ENCODE assay signal across 11 cellular contexts in genomic region chr2:226489765-226490164, GRCh38.
DNase-seq lines count a peak whose midpoint lies in the region; ATAC-seq and TF ChIP-seq lines count a peak whose summit lies in the region.
"Had no signal": no experiment of that assay in that cellular context is flagged by ENCODE, and none has a peak within 500 bp of the region (broad histone marks: within the 10 kb centered on the region; RNA-seq: fewer than 3 reads in every experiment).

No MANE protein-coding gene starts in this region.

- no peaks in the 10 kb centered on the region for H3K9me3 ChIP-seq in BE2C

- in situ Hi-C loops in ACHN (cut with HindIII; ENCODE audit: low pct_ligation_motif_present, low pct_unique_long_range_greater_than_20kb, low sequenced_read_pairs): no loop called here

- H3K4me3 ChIP-seq in BE2C (ENCODE audit: low read depth, low read length): no peak overlapping the region

- H3K27me3 ChIP-seq in BE2C: no peaks in the 10 kb centered on the region

- H3K36me3 ChIP-seq in BE2C: no peaks in the 10 kb centered on the region

- DNase-seq in ACHN (peak; percentile 6), dedifferentiated amniotic fluid mesenchymal stem cell (ENCODE audit: extremely low spot score) (peak; percentile 40), HEK293T (ENCODE audit: extremely low spot score) (no peak), BE2C (no peak), anterior cingulate cortex (lab: John Stamatoyannopoulos, UW) (no peak), NCI-H2196 treated with DMSO at 0.1 percent for 48 hours (lab: John Stamatoyannopoulos, UW; ENCODE audit: unreplicated experiment) (no peak)
- DNase-seq: activated CD4-positive, alpha-beta T cell treated with anti-CD3 and anti-CD28 coated beads for 48 hours; CD4-positive, alpha-beta T cell; left cardiac atrium had no signal

- H3K4me1 ChIP-seq in BE2C: no peaks in the 10 kb centered on the region

- no peak for TF ChIP-seq CTCF in BE2C (IDR thresholded peaks at IDR 0.05; ENCODE audit: low read depth, low read length)

- POLR2A ChIA-PET in HEK293T (lab: Yijun Ruan, JAX): no interaction called here

- CTCF ChIA-PET in HEK293T (lab: Yijun Ruan, JAX): no interaction called here

- ATAC-seq in GM18868 (IDR thresholded peaks at IDR 0.05; ENCODE audit: unreplicated experiment) (peak; percentile 88), HG03354 (IDR thresholded peaks at IDR 0.05; ENCODE audit: poor library complexity, severe bottlenecking, unreplicated experiment) (peak; percentile 55)
- ATAC-seq: left cardiac atrium had no signal

TF ChIP-seq in HEK293T, 16 proteins besides CTCF, POLR2A, EP300 and RAD21:
- TF ChIP-seq FOXM1 (IDR thresholded peaks at IDR 0.05; ENCODE audit: borderline replicate concordance) (no peak), FOXK2 (IDR thresholded peaks at IDR 0.05) (no peak), SUZ12 (IDR thresholded peaks at IDR 0.05) (no peak), ELF4 (IDR thresholded peaks at IDR 0.05) (no peak), TARDBP (IDR thresholded peaks at IDR 0.05) (no peak), SP1 (IDR thresholded peaks at IDR 0.05) (no peak), NFRKB (IDR thresholded peaks at IDR 0.05) (no peak), LEF1 (IDR thresholded peaks at IDR 0.05; ENCODE audit: borderline replicate concordance) (no peak), PKNOX1 (IDR thresholded peaks at IDR 0.05) (no peak), FOXA1 (IDR thresholded peaks at IDR 0.05) (no peak), ARNT (IDR thresholded peaks at IDR 0.05) (no peak), ZNF384 (IDR thresholded peaks at IDR 0.05) (no peak), CTBP1 (IDR thresholded peaks at IDR 0.05; ENCODE audit: borderline replicate concordance) (no peak)

Comparison
In these comparisons a context has a peak if more than half of its experiments do, and no peak if none do; other contexts are left out.
1. DNase-seq: peak in ACHN (single experiment) and dedifferentiated amniotic fluid mesenchymal stem cell (single experiment); none in HEK293T (single experiment), BE2C (single experiment), anterior cingulate cortex (0 of 58) and NCI-H2196 treated with DMSO at 0.1 percent for 48 hours (single experiment).